Comparison of ENCODE assay signal across 12 cellular contexts in the genomic region with DNA sequence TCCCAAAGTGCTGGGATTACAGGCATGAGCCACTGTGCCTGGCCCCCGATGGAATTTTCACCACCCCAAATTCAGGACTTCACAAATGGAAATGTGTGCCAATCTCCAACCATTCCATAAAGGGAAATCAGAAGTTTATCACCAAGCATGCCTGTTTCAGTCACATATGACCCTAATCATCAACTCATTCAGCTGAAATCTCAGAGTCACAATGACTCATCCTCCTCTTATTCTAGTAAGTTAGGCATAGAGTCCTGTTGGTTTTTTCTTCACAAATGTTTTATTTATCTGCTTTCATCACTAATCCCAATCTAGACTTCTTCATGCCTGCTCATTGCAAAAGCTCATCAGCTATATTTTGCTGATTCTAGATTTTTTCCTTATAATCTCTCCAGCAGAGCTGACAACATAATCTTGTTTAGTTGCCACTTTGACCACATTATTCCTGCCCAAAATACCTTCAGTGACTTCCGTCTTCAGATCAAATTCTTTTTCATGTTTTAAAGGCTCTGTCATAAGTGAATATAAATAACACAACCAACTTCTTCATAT.
DNase-seq lines count a peak whose midpoint lies in the region; ATAC-seq and TF ChIP-seq lines count a peak whose summit lies in the region.
"Had no signal": no experiment of that assay in that cellular context is flagged by ENCODE, and none has a peak within 500 bp of the region (broad histone marks: within the 10 kb centered on the region; RNA-seq: fewer than 3 reads in every experiment).

No MANE protein-coding gene starts in this region.

- H2AFZ ChIP-seq in mammary epithelial cell (ENCODE audit: low read depth, low read length), result no peak overlapping the region

- no peak overlapping the region for H3K9ac ChIP-seq in mammary epithelial cell (ENCODE audit: insufficient read depth, low read length)
- no peak overlapping the region for H3K9ac ChIP-seq in mesendoderm (ENCODE audit: low read length)

- no peak overlapping the region for H2BK5ac ChIP-seq in mesendoderm (ENCODE audit: low read length)

- ATAC-seq in HG02840 (IDR thresholded peaks at IDR 0.05; ENCODE audit: low FRiP score, unreplicated experiment), result no peak

- BruUV-seq in mammary epithelial cell (replicated peaks; lab: Mats Ljungman, UMichigan), result no TSS peak

- H2AK5ac ChIP-seq in mesendoderm (ENCODE audit: low read length), result no peak overlapping the region

- no peak overlapping the region for H3K4ac ChIP-seq in mesendoderm (ENCODE audit: low read depth, low read length)

- no peaks in the 10 kb centered on the region for H4K20me1 ChIP-seq in mammary epithelial cell (ENCODE audit: insufficient read depth, low read length)

- H3K79me1 ChIP-seq in mesendoderm (ENCODE audit: low read length), result no peaks in the 10 kb centered on the region

- no peak overlapping the region for H3K4me3 ChIP-seq in mammary epithelial cell (replicated peaks in 1 of 3; ENCODE audit: insufficient read depth in 1 of 3, low read depth in 2 of 3, low read length in 3 of 3)
- no peak overlapping the region for H3K4me3 ChIP-seq in mesendoderm (ENCODE audit: low read length)
- H3K4me3 ChIP-seq: tibial nerve had no signal

- H3K27me3 ChIP-seq in mammary epithelial cell (ENCODE audit: insufficient read depth, low read length), result no peaks in the 10 kb centered on the region
- no peaks in the 10 kb centered on the region for H3K27me3 ChIP-seq in mesendoderm (ENCODE audit: insufficient read depth, low read length, poor library complexity)
- H3K27me3 ChIP-seq: tibial nerve had no signal

- no peak for TF ChIP-seq CTCF in mammary epithelial cell (conservative IDR thresholded peaks at IDR 0.05 in 1 of 2, IDR thresholded peaks at IDR 0.05 in 1 of 2; ENCODE audit: extremely low read depth in 1 of 2, insufficient read depth in 1 of 2, low read depth in 1 of 2, low read length in 2 of 2)
- TF ChIP-seq CTCF in glutamatergic neuron (IDR thresholded peaks at IDR 0.05; ENCODE audit: partially characterized antibody, unreplicated experiment), result no peak

- peak; percentile 33 for DNase-seq in Daoy (ENCODE audit: low read depth)
- peak; percentile 70 for DNase-seq in HS-5 (ENCODE audit: low read depth)
- DNase-seq in mammary epithelial cell, result peak; percentile 67
- peak; percentile 10 for DNase-seq in mesendoderm
- no peak for DNase-seq in glutamatergic neuron
- no peak for DNase-seq in substantia nigra (lab: John Stamatoyannopoulos, UW)
- no peak for DNase-seq in activated gamma-delta T cell treated with Interleukin-2 at 50 U/mL for 16 hours
- DNase-seq: hippocampal formation, Right ventricle myocardium superior had no signal

- H3K4me2 ChIP-seq in mammary epithelial cell (ENCODE audit: insufficient read depth, low read depth, low read length), result no peak overlapping the region
- no peak overlapping the region for H3K4me2 ChIP-seq in mesendoderm (ENCODE audit: low read length)

- H3K4me1 ChIP-seq in mammary epithelial cell (ENCODE audit: insufficient read depth, low read length) (peaks cover 16% of the 10 kb centered on the region), mesendoderm (ENCODE audit: control insufficient read depth, low read depth, low read length) (no peaks in the 10 kb centered on the region)
- H3K4me1 ChIP-seq: tibial nerve had no signal

- no peak overlapping the region for H2BK120ac ChIP-seq in mesendoderm (ENCODE audit: low read depth, low read length)

- H3K27ac ChIP-seq in mammary epithelial cell (ENCODE audit: insufficient read depth, low read depth, low read length) (no peak overlapping the region), mesendoderm (ENCODE audit: low read depth, low read length) (no peak overlapping the region), substantia nigra (ENCODE audit: low read depth, low read length, poor library complexity, severe bottlenecking) (no peak overlapping the region)
- H3K27ac ChIP-seq: tibial nerve, VCaP had no signal

- H3K36me3 ChIP-seq in mammary epithelial cell (ENCODE audit: insufficient read depth, low read length), result no peaks in the 10 kb centered on the region
- no peaks in the 10 kb centered on the region for H3K36me3 ChIP-seq in mesendoderm (ENCODE audit: control insufficient read depth, insufficient read depth, low read length)
- H3K36me3 ChIP-seq: tibial nerve had no signal

- intact Hi-C loops in mammary epithelial cell (cut with micrococcal nuclease), result no loop called here

- H4K8ac ChIP-seq in mesendoderm (ENCODE audit: low read depth, low read length), result no peak overlapping the region

- no peaks in the 10 kb centered on the region for H3K9me3 Mint-ChIP-seq in glutamatergic neuron (ENCODE audit: unreplicated experiment)

- H2BK15ac ChIP-seq in mesendoderm (replicated peaks; ENCODE audit: low read depth), result no peak overlapping the region

- no peak overlapping the region for H4K5ac ChIP-seq in mesendoderm (ENCODE audit: low read length)

- peaks cover 14% of the 10 kb centered on the region for H3K4me1 Mint-ChIP-seq in glutamatergic neuron (ENCODE audit: low read depth, unreplicated experiment)

- H3K79me2 ChIP-seq in mammary epithelial cell (ENCODE audit: insufficient read depth, low read length) (no peaks in the 10 kb centered on the region), mesendoderm (ENCODE audit: control insufficient read depth, insufficient read depth, low read length) (no peaks in the 10 kb centered on the region)

- no peak overlapping the region for H3K23ac ChIP-seq in mesendoderm (ENCODE audit: low read length)

- no peak overlapping the region for H3K18ac ChIP-seq in mesendoderm (ENCODE audit: low read length)

- H3K36me3 Mint-ChIP-seq in glutamatergic neuron (ENCODE audit: unreplicated experiment), result no peaks in the 10 kb centered on the region

- WGBS in mammary epithelial cell (ENCODE audit: low coverage, missing lambda C conversion rate), result 97% methylated on average over 2 of the region's 2 CpGs
- no CpG with 5 or more reads among the region's 2 CpGs for WGBS in mesendoderm (ENCODE audit: extremely low coverage, insufficient coverage, low lambda C conversion rate)

- no peak overlapping the region for H3K4me3 Mint-ChIP-seq in glutamatergic neuron (ENCODE audit: unreplicated experiment)

- H3K27me3 Mint-ChIP-seq in glutamatergic neuron (ENCODE audit: unreplicated experiment), result no peaks in the 10 kb centered on the region

- no peaks in the 10 kb centered on the region for H3K9me3 ChIP-seq in mammary epithelial cell (replicated peaks; ENCODE audit: insufficient read depth, low read length)
- H3K9me3 ChIP-seq: tibial nerve had no signal

- dilution Hi-C loops in mammary epithelial cell (cut with HindIII; ENCODE audit: low sequenced_read_pairs), result no loop called here

- no peak overlapping the region for H3K56ac ChIP-seq in mesendoderm (ENCODE audit: low read length)

- in situ Hi-C loops in mammary epithelial cell (cut with MboI; ENCODE audit: low sequenced_read_pairs in 2 of 2), result no loop called here

- CTCF ChIA-PET in mammary epithelial cell (lab: Charles Lee; ENCODE audit: low non-redundant PET), result no interaction called here

- H3K27ac Mint-ChIP-seq in glutamatergic neuron (ENCODE audit: unreplicated experiment), result no peak overlapping the region

Comparison
In these comparisons a context has a peak if more than half of its experiments do, and no peak if none do; other contexts are left out.
1. DNase-seq: peak in Daoy (single experiment), HS-5 (single experiment), mammary epithelial cell (single experiment) and mesendoderm (single experiment); none in glutamatergic neuron (single experiment), substantia nigra (0 of 49) and activated gamma-delta T cell treated with Interleukin-2 at 50 U/mL for 16 hours (single experiment).